1 cellular context compared by ENCODE assay signal in genomic region chr18:24799176-24799575, GRCh38.
TF ChIP-seq lines count a peak whose summit lies in the region.

No MANE protein-coding gene starts in this region.

TF ChIP-seq in WTC11, 78 proteins besides CTCF, POLR2A, EP300 and RAD21:
- TF ChIP-seq ELF4 (CRISPR knock-in tag; IDR thresholded peaks at IDR 0.05; ENCODE audit: low read depth), result no peak
- TF ChIP-seq JUN (CRISPR knock-in tag; IDR thresholded peaks at IDR 0.05), result no peak
- TF ChIP-seq KAT7 (CRISPR knock-in tag; IDR thresholded peaks at IDR 0.05; ENCODE audit: borderline replicate concordance), result no peak
- TF ChIP-seq, protein P1, sequence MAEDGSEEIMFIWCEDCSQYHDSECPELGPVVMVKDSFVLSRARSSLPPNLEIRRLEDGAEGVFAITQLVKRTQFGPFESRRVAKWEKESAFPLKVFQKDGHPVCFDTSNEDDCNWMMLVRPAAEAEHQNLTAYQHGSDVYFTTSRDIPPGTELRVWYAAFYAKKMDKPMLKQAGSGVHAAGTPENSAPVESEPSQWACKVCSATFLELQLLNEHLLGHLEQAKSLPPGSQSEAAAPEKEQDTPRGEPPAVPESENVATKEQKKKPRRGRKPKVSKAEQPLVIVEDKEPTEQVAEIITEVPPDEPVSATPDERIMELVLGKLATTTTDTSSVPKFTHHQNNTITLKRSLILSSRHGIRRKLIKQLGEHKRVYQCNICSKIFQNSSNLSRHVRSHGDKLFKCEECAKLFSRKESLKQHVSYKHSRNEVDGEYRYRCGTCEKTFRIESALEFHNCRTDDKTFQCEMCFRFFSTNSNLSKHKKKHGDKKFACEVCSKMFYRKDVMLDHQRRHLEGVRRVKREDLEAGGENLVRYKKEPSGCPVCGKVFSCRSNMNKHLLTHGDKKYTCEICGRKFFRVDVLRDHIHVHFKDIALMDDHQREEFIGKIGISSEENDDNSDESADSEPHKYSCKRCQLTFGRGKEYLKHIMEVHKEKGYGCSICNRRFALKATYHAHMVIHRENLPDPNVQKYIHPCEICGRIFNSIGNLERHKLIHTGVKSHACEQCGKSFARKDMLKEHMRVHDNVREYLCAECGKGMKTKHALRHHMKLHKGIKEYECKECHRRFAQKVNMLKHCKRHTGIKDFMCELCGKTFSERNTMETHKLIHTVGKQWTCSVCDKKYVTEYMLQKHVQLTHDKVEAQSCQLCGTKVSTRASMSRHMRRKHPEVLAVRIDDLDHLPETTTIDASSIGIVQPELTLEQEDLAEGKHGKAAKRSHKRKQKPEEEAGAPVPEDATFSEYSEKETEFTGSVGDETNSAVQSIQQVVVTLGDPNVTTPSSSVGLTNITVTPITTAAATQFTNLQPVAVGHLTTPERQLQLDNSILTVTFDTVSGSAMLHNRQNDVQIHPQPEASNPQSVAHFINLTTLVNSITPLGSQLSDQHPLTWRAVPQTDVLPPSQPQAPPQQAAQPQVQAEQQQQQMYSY (CRISPR knock-in tag; IDR thresholded peaks at IDR 0.05), result no peak
- no peak for TF ChIP-seq NR3C1 (CRISPR knock-in tag; conservative IDR thresholded peaks at IDR 0.05; ENCODE audit: low read depth)
- TF ChIP-seq MXD4 (CRISPR knock-in tag; IDR thresholded peaks at IDR 0.05; ENCODE audit: borderline replicate concordance), result no peak
- TF ChIP-seq E2F1 (CRISPR knock-in tag; IDR thresholded peaks at IDR 0.05), result no peak
- TF ChIP-seq FOXJ3 (CRISPR knock-in tag; IDR thresholded peaks at IDR 0.05; ENCODE audit: borderline replicate concordance), result no peak
